Comparison of ENCODE assay signal across 29 cellular contexts in genomic region chr4:4666187-4666586, GRCh38.
DNase-seq lines count a peak whose midpoint lies in the region; FAIRE-seq and TF ChIP-seq lines count a peak whose summit lies in the region.
"Had no signal": no experiment of that assay in that cellular context is flagged by ENCODE, and none has a peak within 500 bp of the region (broad histone marks: within the 10 kb centered on the region; RNA-seq: fewer than 3 reads in every experiment).

No MANE protein-coding gene starts in this region.

- no peak for TF ChIP-seq POLR2A in testis (IDR thresholded peaks at IDR 0.05)

- intact Hi-C loops in testis (cut with DNase I; ENCODE audit: low total_unique reads) = no loop called here

- H3K4me2 ChIP-seq in trophoblast cell (ENCODE audit: low read length) = no peak overlapping the region

- H4K8ac ChIP-seq in trophoblast cell (ENCODE audit: low read depth, low read length) = no peak overlapping the region

- H3K79me1 ChIP-seq in trophoblast cell (ENCODE audit: low read length) = peaks cover 31% of the 10 kb centered on the region

- peak overlapping the region; percentile 42 for H3K9ac ChIP-seq in iPS-15b (ENCODE audit: low read depth, low read length)
- no peak overlapping the region for H3K9ac ChIP-seq in trophoblast cell (ENCODE audit: low read length)

- H3K27me3 ChIP-seq in iPS-15b (ENCODE audit: control insufficient read depth, insufficient read depth, low read length) = no peaks in the 10 kb centered on the region
- H3K27me3 ChIP-seq in trophoblast cell (ENCODE audit: insufficient read depth, low read length) = no peaks in the 10 kb centered on the region
- no peaks in the 10 kb centered on the region for H3K27me3 ChIP-seq in small intestine (ENCODE audit: control insufficient read depth in 2 of 2, insufficient read depth in 2 of 2, low read length in 2 of 2)
- no peaks in the 10 kb centered on the region for H3K27me3 ChIP-seq in testis
- H3K27me3 ChIP-seq: hepatocyte, neutrophil, right lobe of liver had no signal

- H3K4me3 ChIP-seq in iPS-15b (ENCODE audit: low read depth, low read length) = no peak overlapping the region
- no peak overlapping the region for H3K4me3 ChIP-seq in trophoblast cell (ENCODE audit: low read depth, low read length)
- no peak overlapping the region for H3K4me3 ChIP-seq in small intestine (ENCODE audit: low read depth in 1 of 2, low read length in 2 of 2)
- no peak overlapping the region for H3K4me3 ChIP-seq in testis
- H3K4me3 ChIP-seq: hepatocyte, right lobe of liver had no signal

- no peaks in the 10 kb centered on the region for H3K79me2 ChIP-seq in trophoblast cell (ENCODE audit: control insufficient read depth, insufficient read depth, low read length, poor library complexity)
- H3K79me2 ChIP-seq: hepatocyte had no signal

- peak overlapping the region; percentile 23 for H2BK12ac ChIP-seq in trophoblast cell (ENCODE audit: low read length)

- in situ Hi-C loops in G401 (cut with HindIII; ENCODE audit: low sequenced_read_pairs) = loop anchor here (5.0 kb wide), 1 partner anchor 211 kb away; no protein-coding TSS in a partner anchor

- TF ChIP-seq CTCF in testis (IDR thresholded peaks at IDR 0.05) = no peak

- H3K14ac ChIP-seq in trophoblast cell (ENCODE audit: low read length) = peak overlapping the region; percentile 3

- peaks cover 35% of the 10 kb centered on the region for H3K4me1 ChIP-seq in iPS-15b (ENCODE audit: control insufficient read depth, insufficient read depth, low read length)
- peaks cover 37 to 43% of the 10 kb centered on the region in 2 experiments for H3K4me1 ChIP-seq in trophoblast cell (ENCODE audit: control insufficient read depth in 1 of 2, insufficient read depth in 2 of 2, low read length in 2 of 2)
- no peaks in the 10 kb centered on the region for H3K4me1 ChIP-seq in small intestine (ENCODE audit: control insufficient read depth in 2 of 2, insufficient read depth in 1 of 2, low read depth in 1 of 2, low read length in 1 of 2)
- H3K4me1 ChIP-seq in testis = no peaks in the 10 kb centered on the region
- H3K4me1 ChIP-seq: right lobe of liver had no signal

- H3K23ac ChIP-seq in trophoblast cell (ENCODE audit: low read length) = no peak overlapping the region

- peak overlapping the region; percentile 52 for H4K91ac ChIP-seq in trophoblast cell (ENCODE audit: low read depth, low read length)

- WGBS in trophoblast cell (ENCODE audit: extremely low coverage, insufficient coverage, insufficient read length) = no CpG with 5 or more reads among the region's 7 CpGs
- WGBS in small intestine, 3 donors = 93 to 94% (median 93%) methylated on average over 7 of the region's 7 CpGs
- WGBS in testis, 2 donors = 90 to 96% methylated on average over 7 of the region's 7 CpGs

- H2BK5ac ChIP-seq in trophoblast cell (ENCODE audit: low read depth, low read length, poor library complexity) = peak overlapping the region; percentile 67

- FAIRE-seq in small intestine (lab: Jason Lieb, UNC) = no peak
- FAIRE-seq: GM18507, GM19239 had no signal

- DNase-seq in G401 (ENCODE audit: low spot score) = peak; percentile 58
- DNase-seq in NCI-H82 treated with DMSO at 0.1 percent for 48 hours (lab: John Stamatoyannopoulos, UW; ENCODE audit: unreplicated experiment) = peak; percentile 88
- DNase-seq in trophoblast cell = no peak
- no peak for DNase-seq in small intestine
- DNase-seq in stimulated activated CD4-positive, alpha-beta T cell treated with anti-CD3 and anti-CD28 coated beads, Interleukin-15, amount 100 ng/mL, for 24 hours = no peak
- DNase-seq in testis = no peak
- DNase-seq: activated CD4-positive, alpha-beta T cell treated with anti-CD3 and anti-CD28 coated beads for 48 hours; activated CD8-positive, alpha-beta memory T cell treated with anti-CD3 and anti-CD28 coated beads for 24 hours; activated naive CD4-positive, alpha-beta T cell treated with anti-CD3 and anti-CD28 coated beads, Interleukin-2, amount 50 U/mL, for 16 hours; activated T-cell treated with anti-CD3 and anti-CD28 coated beads for 4 hours; AML-193; CD4-positive, CD25-positive, alpha-beta regulatory T cell; GOT3; immature natural killer cell; MV-4-11; NCI-H1436; NCI-H2081 treated with DMSO at 0.1 percent for 48 hours; NCI-H2227 treated with DMSO at 0.1 percent for 48 hours; NCI-H69; right lobe of liver; SHP77; stimulated activated CD4-positive, alpha-beta T cell treated with anti-CD3 and anti-CD28 coated beads, Interleukin-4, amount 100 ng/mL, for 24 hours; T1000 had no signal

- H3K27ac ChIP-seq in trophoblast cell (ENCODE audit: low read depth, low read length) (peak overlapping the region; percentile 78), small intestine (ENCODE audit: low read depth in 1 of 2, low read length in 1 of 2) (no peak overlapping the region), testis (no peak overlapping the region)
- H3K27ac ChIP-seq: neutrophil, right lobe of liver, VCaP had no signal

- H3K4ac ChIP-seq in trophoblast cell (ENCODE audit: low read depth, low read length) = no peak overlapping the region

- no peak overlapping the region for H2AK5ac ChIP-seq in trophoblast cell (ENCODE audit: low read length)

- H4K12ac ChIP-seq in trophoblast cell (ENCODE audit: low read depth, low read length) = no peak overlapping the region

- H3K36me3 ChIP-seq in iPS-15b (ENCODE audit: control insufficient read depth, insufficient read depth, low read length) (no peaks in the 10 kb centered on the region), trophoblast cell (ENCODE audit: control insufficient read depth in 1 of 2, insufficient read depth in 2 of 2, low read length in 2 of 2) (no peaks in the 10 kb centered on the region), small intestine (ENCODE audit: control insufficient read depth in 2 of 2, insufficient read depth in 2 of 2, low read length in 2 of 2) (no peaks in the 10 kb centered on the region), testis (ENCODE audit: low read depth, missing control alignments) (no peaks in the 10 kb centered on the region)
- H3K36me3 ChIP-seq: neutrophil, right lobe of liver had no signal

- no peak overlapping the region for H2AFZ ChIP-seq in trophoblast cell (ENCODE audit: insufficient read depth, low read length, poor library complexity)
- H2AFZ ChIP-seq: hepatocyte had no signal

- H3K18ac ChIP-seq in trophoblast cell (ENCODE audit: low read length) = peak overlapping the region; percentile 4

- H3K9me3 ChIP-seq in iPS-15b (ENCODE audit: control insufficient read depth, insufficient read depth, low read length) (no peaks in the 10 kb centered on the region), trophoblast cell (ENCODE audit: insufficient read depth, low read depth, low read length) (no peaks in the 10 kb centered on the region), small intestine (ENCODE audit: control insufficient read depth, low read depth) (no peaks in the 10 kb centered on the region), testis (no peaks in the 10 kb centered on the region)
- H3K9me3 ChIP-seq: neutrophil, right lobe of liver had no signal

- H2BK120ac ChIP-seq in trophoblast cell (ENCODE audit: insufficient read depth, low read length, poor library complexity) = peak overlapping the region; percentile 76

Comparison
In these comparisons a context has a peak if more than half of its experiments do, and no peak if none do; other contexts are left out.
1. DNase-seq: peak in G401 (single experiment) and NCI-H82 treated with DMSO at 0.1 percent for 48 hours (single experiment); none in trophoblast cell (0 of 2), small intestine (single experiment), stimulated activated CD4-positive, alpha-beta T cell treated with anti-CD3 and anti-CD28 coated beads, Interleukin-15, amount 100 ng/mL, for 24 hours (single experiment) and testis (single experiment).